ENCODE assay signal across 14 cellular contexts in the genomic region with DNA sequence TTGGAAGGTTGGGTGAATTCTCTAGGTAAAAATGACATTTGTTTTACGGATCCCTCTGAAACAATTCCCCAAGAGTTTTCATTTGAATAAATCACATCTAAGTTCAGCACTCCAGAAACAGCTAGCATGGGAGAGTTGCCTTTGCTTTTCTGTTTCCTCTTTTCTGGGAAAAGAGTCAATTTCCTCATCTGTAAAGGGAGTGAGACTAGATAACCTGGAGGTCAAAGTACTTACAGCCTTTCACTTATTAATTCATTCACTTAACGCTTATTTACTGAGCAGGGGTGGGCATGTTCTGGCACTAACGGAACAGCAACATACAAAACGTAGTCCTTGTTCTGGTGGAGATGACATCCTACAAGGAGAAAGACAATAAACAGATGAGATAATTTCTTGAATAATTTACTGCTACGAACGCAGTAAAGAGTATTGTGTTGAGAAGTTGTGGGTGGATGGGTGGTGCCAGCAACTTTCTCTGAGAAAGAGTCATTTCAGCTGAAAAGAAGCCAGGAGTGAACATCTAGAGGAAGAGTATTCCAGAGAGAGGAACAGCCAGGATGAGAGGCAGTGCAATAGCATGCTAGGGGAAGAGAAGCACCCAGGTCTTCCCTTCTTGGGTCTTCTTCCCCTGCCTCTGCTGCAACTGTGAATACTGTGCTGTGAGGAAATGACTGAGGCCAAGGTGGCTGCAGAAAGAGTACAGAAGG.
"Had no signal": no experiment of that assay in that cellular context is flagged by ENCODE, and none has a peak within 500 bp of the region (broad histone marks: within the 10 kb centered on the region; RNA-seq: fewer than 3 reads in every experiment).

No MANE protein-coding gene starts in this region.

- H3K36me3 ChIP-seq: right atrium auricular region, upper lobe of left lung had no signal

- H3K4me3 ChIP-seq: right atrium auricular region, upper lobe of left lung had no signal

- DNase-seq: activated CD4-positive, alpha-beta T cell treated with anti-CD3 and anti-CD28 coated beads, Interleukin-2, amount 50 U/mL, for 1 hour; activated naive CD4-positive, alpha-beta T cell; anterior cingulate cortex; dermis blood vessel endothelial cell; foreskin keratinocyte; natural killer cell; SIG-M5; small intestine; stimulated activated CD4-positive, alpha-beta T cell treated with anti-CD3 and anti-CD28 coated beads, Interleukin-4, amount 100 ng/mL, for 4 hours; stimulated activated CD8-positive, alpha-beta memory T cell treated with anti-CD3 and anti-CD28 coated beads, Interleukin-4, amount 100 ng/mL, for 48 hours; stimulated activated naive CD8-positive, alpha-beta T cell treated with anti-CD3 and anti-CD28 coated beads, Interleukin-15, Interleukin-2, amounts not matched to agents 100 U/mL and 50 U/mL, for 24 hours; T-helper 17 cell; upper lobe of left lung had no signal

- H3K9me3 ChIP-seq: right atrium auricular region, upper lobe of left lung had no signal

- H3K27me3 ChIP-seq: right atrium auricular region, upper lobe of left lung had no signal

- ATAC-seq: foreskin keratinocyte; natural killer cell; stimulated activated naive CD8-positive, alpha-beta T cell treated with anti-CD3 and anti-CD28 coated beads, Interleukin-15, Interleukin-2, amounts not matched to agents 100 U/mL and 50 U/mL, for 24 hours; T-helper 17 cell had no signal

- FAIRE-seq: small intestine had no signal

- H3K27ac ChIP-seq: foreskin keratinocyte, right atrium auricular region, upper lobe of left lung had no signal
